In genomic region chr5:34791761-34792244, GRCh38 we compare ENCODE assay signal across 22 cellular contexts. TPM values are rescaled to one million over a fixed set of nuclear protein-coding genes. Genes with fewer than 3 reads are reported as not detected.
A peak's percentile ranks its signal among the peaks of the same experiment; 100 is the strongest.
DNase-seq lines count a peak whose midpoint lies in the region; ATAC-seq, FAIRE-seq and TF ChIP-seq lines count a peak whose summit lies in the region.
"Had no signal": no experiment of that assay in that cellular context is flagged by ENCODE, and none has a peak within 500 bp of the region (broad histone marks: within the 10 kb centered on the region; RNA-seq: fewer than 3 reads in every experiment).

No MANE protein-coding gene starts in this region.

- DNase-seq in Right ventricle myocardium inferior (ENCODE audit: missing footprints) (no peak), right atrium auricular region (ENCODE audit: low spot score) (no peak), K562 (ENCODE audit: extremely low read depth in 1 of 4, low spot score in 3 of 4) (peak in 2 of 4 experiments; percentile 27 to 36), iPS-NIHi7 (ENCODE audit: extremely low spot score) (peak; percentile 24), upper lobe of right lung (no peak), GM13976 (ENCODE audit: low spot score) (no peak)
- no peak for DNase-seq in CD8-positive, alpha-beta memory T cell
- DNase-seq: activated CD4-positive, alpha-beta memory T cell treated with anti-CD3 and anti-CD28 coated beads for 36 hours; GF-D8; glutamatergic neuron; GOT3; naive B cell; NCI-H1417 treated with DMSO at 0.1 percent for 48 hours; retina; stimulated activated CD8-positive, alpha-beta memory T cell treated with anti-CD3 and anti-CD28 coated beads, Interleukin-4, amount 100 ng/mL, for 48 hours; tibial artery had no signal

- H3K4me1 Mint-ChIP-seq in CD8-positive, alpha-beta memory T cell: no peaks in the 10 kb centered on the region
- H3K4me1 Mint-ChIP-seq: naive B cell had no signal

- H3K36me3 Mint-ChIP-seq in CD8-positive, alpha-beta memory T cell: peaks cover 0 to 5% (median 2%) of the 10 kb centered on the region in 3 donors
- H3K36me3 Mint-ChIP-seq: activated CD4-positive, alpha-beta memory T cell treated with anti-CD3 and anti-CD28 coated beads for 36 hours had no signal

- H3K4me2 ChIP-seq in K562 (ENCODE audit: insufficient read depth, low read length): no peak overlapping the region; the same call in 1 of the 2 replicates

- peak; percentile 48 for ATAC-seq in Right ventricle myocardium inferior
- ATAC-seq in K562: peak; percentile 79
- ATAC-seq in upper lobe of right lung: peak; percentile 33
- ATAC-seq in GM21447 (IDR thresholded peaks at IDR 0.05; ENCODE audit: unreplicated experiment): no peak

- H2AFZ ChIP-seq in K562 (ENCODE audit: low read depth, low read length): no peak overlapping the region; the same call in 1 of the 2 replicates

- 35% methylated on average over 5 of the region's 5 CpGs for WGBS in K562 (ENCODE audit: insufficient coverage, low coverage, missing lambda C conversion rate)

- FAIRE-seq in K562 (lab: Jason Lieb, UNC): no peak
- FAIRE-seq: GM18507, TTC549 had no signal

- H3K4me3 ChIP-seq in right atrium auricular region: no peak overlapping the region
- no peak overlapping the region for H3K4me3 ChIP-seq in K562
- no peak overlapping the region for H3K4me3 ChIP-seq in upper lobe of right lung
- H3K4me3 ChIP-seq in CD8-positive, alpha-beta memory T cell (ENCODE audit: low read length): no peak overlapping the region
- H3K4me3 ChIP-seq: tibial artery had no signal

- no peak for TF ChIP-seq RAD21 in K562 (CRISPR knock-in tag; conservative IDR thresholded peaks at IDR 0.05 in 1 of 2, IDR thresholded peaks at IDR 0.05 in 1 of 2)

- no peaks in the 10 kb centered on the region for H4K20me1 ChIP-seq in K562 (replicated peaks; ENCODE audit: control insufficient read depth, insufficient read depth, low read length)

- intact Hi-C loops in Right ventricle myocardium inferior (cut with DNase I): no loop called here
- intact Hi-C loops in K562 (cut with micrococcal nuclease): no loop called here
- intact Hi-C loops in upper lobe of right lung (cut with DNase I): no loop called here

- H3K27ac Mint-ChIP-seq in CD8-positive, alpha-beta memory T cell: no peak overlapping the region
- H3K27ac Mint-ChIP-seq: activated CD4-positive, alpha-beta memory T cell treated with anti-CD3 and anti-CD28 coated beads for 36 hours; naive B cell had no signal

- no peak for TF ChIP-seq CTCF in right atrium auricular region (IDR thresholded peaks at IDR 0.05)
- TF ChIP-seq CTCF in K562 (IDR thresholded peaks at IDR 0.05 in 2 of 3, conservative IDR thresholded peaks at IDR 0.05 in 1 of 3; ENCODE audit: insufficient read depth in 2 of 3, low read depth in 1 of 3, low read length in 3 of 3): no peak
- no peak for TF ChIP-seq CTCF in upper lobe of right lung (IDR thresholded peaks at IDR 0.05)
- no peak for TF ChIP-seq CTCF in GM13976 (IDR thresholded peaks at IDR 0.05; ENCODE audit: borderline replicate concordance, control extremely low read depth, extremely low read depth, insufficient read depth, missing control alignments)

- H3K79me2 ChIP-seq in K562 (ENCODE audit: control insufficient read depth, insufficient read depth, low read length): no peaks in the 10 kb centered on the region

- H3K27me3 ChIP-seq in right atrium auricular region (no peaks in the 10 kb centered on the region), K562 (ENCODE audit: control insufficient read depth in 2 of 2, insufficient read depth in 2 of 2, low read length in 2 of 2) (no peaks in the 10 kb centered on the region), upper lobe of right lung (no peaks in the 10 kb centered on the region)
- peaks cover 3% of the 10 kb centered on the region for H3K27me3 ChIP-seq in CD8-positive, alpha-beta memory T cell (ENCODE audit: insufficient read depth, low read length, poor library complexity, severe bottlenecking)
- H3K27me3 ChIP-seq: tibial artery had no signal

- BruUV-seq in K562 (replicated peaks; lab: Mats Ljungman, UMichigan): no TSS peak

- H3K27ac ChIP-seq in right atrium auricular region (no peak overlapping the region), K562 (ENCODE audit: extremely low read depth, low read depth, low read length) (no peak overlapping the region), upper lobe of right lung (no peak overlapping the region)
- H3K27ac ChIP-seq in CD8-positive, alpha-beta memory T cell (ENCODE audit: low read depth, low read length): no peak overlapping the region
- H3K27ac ChIP-seq: 22Rv1, tibial artery had no signal

- no peak overlapping the region for H3K4me3 Mint-ChIP-seq in CD8-positive, alpha-beta memory T cell
- H3K4me3 Mint-ChIP-seq: activated CD4-positive, alpha-beta memory T cell treated with anti-CD3 and anti-CD28 coated beads for 36 hours; brain; IgD-negative memory B cell had no signal

- H3K36me3 ChIP-seq in right atrium auricular region: no peaks in the 10 kb centered on the region
- H3K36me3 ChIP-seq in K562 (ENCODE audit: control insufficient read depth, insufficient read depth, low read length): peaks cover 5% of the 10 kb centered on the region; the same call in 1 of the 3 replicates
- H3K36me3 ChIP-seq in upper lobe of right lung: peaks cover 10% of the 10 kb centered on the region
- H3K36me3 ChIP-seq in CD8-positive, alpha-beta memory T cell (ENCODE audit: insufficient read depth, low read length): no peaks in the 10 kb centered on the region

- H3K27me3 Mint-ChIP-seq in CD8-positive, alpha-beta memory T cell: peaks cover 1 to 40% of the 10 kb centered on the region in 2 donors
- H3K27me3 Mint-ChIP-seq: IgD-negative memory B cell had no signal

- no peaks in the 10 kb centered on the region for H3K9me1 ChIP-seq in K562 (ENCODE audit: control insufficient read depth, insufficient read depth, low read length)

- peak overlapping the region in 1 of 2 experiments; percentile 53; a peak in 1 of 4 replicates for H3K9ac ChIP-seq in K562 (ENCODE audit: insufficient read depth in 1 of 2, low read depth in 2 of 2, low read length in 2 of 2)

- no peak; the same call in 1 of the 2 replicates for TF ChIP-seq EP300 in K562 (IDR thresholded peaks at IDR 0.05; ENCODE audit: low read length)

- H3K9me3 ChIP-seq in right atrium auricular region: no peaks in the 10 kb centered on the region
- peaks cover 5% of the 10 kb centered on the region for H3K9me3 ChIP-seq in K562 (replicated peaks; ENCODE audit: control insufficient read depth, insufficient read depth, low read depth, low read length)
- no peaks in the 10 kb centered on the region for H3K9me3 ChIP-seq in upper lobe of right lung
- H3K9me3 ChIP-seq in CD8-positive, alpha-beta memory T cell (ENCODE audit: low read length): no peaks in the 10 kb centered on the region
- H3K9me3 ChIP-seq: tibial artery had no signal

- in situ Hi-C loops in K562 (cut with MboI) (no loop called here), GM13976 (cut with MboI; ENCODE audit: low sequenced_read_pairs, unreplicated experiment) (no loop called here)

- POLR2A ChIA-PET in K562 (lab: Yijun Ruan, JAX): interaction anchor here (0.6 kb wide), 1 partner anchor 10 kb away, joined by 3 read pairs; no protein-coding TSS in a partner anchor
- POLR2A ChIA-PET in CD8-positive, alpha-beta memory T cell (lab: Charles Lee): no interaction called here

- H3K4me1 ChIP-seq in right atrium auricular region: peaks cover 0 to 8% of the 10 kb centered on the region in 2 donors
- no peaks in the 10 kb centered on the region; a peak in 2 of 5 replicates for H3K4me1 ChIP-seq in K562 (replicated peaks in 1 of 2; ENCODE audit: control insufficient read depth in 2 of 2, insufficient read depth in 2 of 2, low read length in 2 of 2)
- H3K4me1 ChIP-seq in upper lobe of right lung: peaks cover 8% of the 10 kb centered on the region
- no peaks in the 10 kb centered on the region for H3K4me1 ChIP-seq in CD8-positive, alpha-beta memory T cell (ENCODE audit: insufficient read depth, low read length)

- no peak for TF ChIP-seq POLR2A in K562 (conservative IDR thresholded peaks at IDR 0.05)

- CTCF ChIA-PET in K562 (lab: Yijun Ruan, JAX; ENCODE audit: low intra/inter-chr PET ratio): no interaction called here
- CTCF ChIA-PET in CD8-positive, alpha-beta memory T cell (lab: Charles Lee): no interaction called here

- H3K9me3 Mint-ChIP-seq in CD8-positive, alpha-beta memory T cell: peaks cover 0 to 7% (median 0%) of the 10 kb centered on the region in 5 donors

TF ChIP-seq in K562, 482 proteins besides CTCF, POLR2A, EP300 and RAD21 (continues in another document):
- TF ChIP-seq BHLHE40 (IDR thresholded peaks at IDR 0.05; ENCODE audit: low read length) (no peak), ETS2 (tag; IDR thresholded peaks at IDR 0.05; ENCODE audit: borderline replicate concordance, poor library complexity, severe bottlenecking) (no peak), SPI1 (IDR thresholded peaks at IDR 0.05; ENCODE audit: borderline replicate concordance, low read depth, low read length) (no peak), TBP (optimal IDR thresholded peaks at IDR 0.05; ENCODE audit: low read depth, low read length) (no peak)

RNA-seq across cellular contexts. Expression of gene TTC23L, which starts 47.2 kb away (rescaled TPM):
- total RNA-seq in Right ventricle myocardium inferior (not detected), right atrium auricular region (under 1 TPM in 1 of 2 donors, not detected in 1; 0.28 TPM), K562 (2014; rRNA removed) (not detected in 2 replicates), K562 (2014; rRNA removed; fragmentation: Illumina TruSeq; extraction: Trizol) (0.07 TPM in 1 of 2 replicates, not detected in the other), K562 (2015; rRNA removed; fragmentation: Illumina TruSeq; extraction: Trizol) (0.04 and 0.15 TPM in 2 replicates), K562 (2021) (0.11 and 0.27 TPM in 2 replicates), upper lobe of right lung (0.20 TPM)
- total RNA-seq in K562 (2011; cell fraction: chromatin; rRNA removed; ENCODE audit: low replicate concordance): 0.32 and 0.53 TPM in 2 replicates
- 0.13 TPM in 1 of 2 replicates, not detected in the other for total RNA-seq in K562 (2011; cell fraction: nucleolus; rRNA removed)
- total RNA-seq in K562 (2011; cell fraction: nucleoplasm; rRNA removed): 0.15 and 0.23 TPM in 2 replicates
- polyA plus RNA-seq in K562 (2011; rRNA removed) (0.14 and 0.39 TPM in 2 replicates), K562 (2014; fragmentation: Illumina TruSeq; extraction: Trizol) (0.15 and 0.18 TPM in 2 replicates), K562 (2014; fragmentation: Nextera tagmentation; extraction: Ambion mirVana) (under 1 TPM in 1 of 2 experiments, not detected in 1; 0.32 TPM), K562 (2014; rRNA removed) (0.03 and 0.19 TPM in 2 replicates)
- polyA plus RNA-seq in K562 (2011; cell fraction: cytosol; rRNA removed): 0.03 TPM in 2 replicates
- 0.36 and 0.60 TPM in 2 replicates for polyA plus RNA-seq in K562 (2011; cell fraction: nucleus; rRNA removed)
- polyA plus RNA-seq in K562 (2012): 0.18 and 0.32 TPM in 2 replicates
- polyA minus RNA-seq in K562 (2011; rRNA and poly(A)+ RNA removed): 0.21 TPM in 1 of 2 replicates, not detected in the other
- polyA minus RNA-seq in K562 (2011; cell fraction: cytosol; rRNA and poly(A)+ RNA removed): not detected in 2 replicates
- polyA minus RNA-seq in K562 (2011; cell fraction: nucleus; rRNA and poly(A)+ RNA removed): 0.13 TPM in 1 of 2 replicates, not detected in the other
- under 1 TPM; 0.24 to 0.63 TPM for total RNA-seq in CD8-positive, alpha-beta memory T cell
- not detected for polyA plus RNA-seq in CD8-positive, alpha-beta memory T cell
- polyA plus RNA-seq: IgD-negative memory B cell had no signal
